Comparison of ENCODE assay signal across 8 cellular contexts in the genomic region with DNA sequence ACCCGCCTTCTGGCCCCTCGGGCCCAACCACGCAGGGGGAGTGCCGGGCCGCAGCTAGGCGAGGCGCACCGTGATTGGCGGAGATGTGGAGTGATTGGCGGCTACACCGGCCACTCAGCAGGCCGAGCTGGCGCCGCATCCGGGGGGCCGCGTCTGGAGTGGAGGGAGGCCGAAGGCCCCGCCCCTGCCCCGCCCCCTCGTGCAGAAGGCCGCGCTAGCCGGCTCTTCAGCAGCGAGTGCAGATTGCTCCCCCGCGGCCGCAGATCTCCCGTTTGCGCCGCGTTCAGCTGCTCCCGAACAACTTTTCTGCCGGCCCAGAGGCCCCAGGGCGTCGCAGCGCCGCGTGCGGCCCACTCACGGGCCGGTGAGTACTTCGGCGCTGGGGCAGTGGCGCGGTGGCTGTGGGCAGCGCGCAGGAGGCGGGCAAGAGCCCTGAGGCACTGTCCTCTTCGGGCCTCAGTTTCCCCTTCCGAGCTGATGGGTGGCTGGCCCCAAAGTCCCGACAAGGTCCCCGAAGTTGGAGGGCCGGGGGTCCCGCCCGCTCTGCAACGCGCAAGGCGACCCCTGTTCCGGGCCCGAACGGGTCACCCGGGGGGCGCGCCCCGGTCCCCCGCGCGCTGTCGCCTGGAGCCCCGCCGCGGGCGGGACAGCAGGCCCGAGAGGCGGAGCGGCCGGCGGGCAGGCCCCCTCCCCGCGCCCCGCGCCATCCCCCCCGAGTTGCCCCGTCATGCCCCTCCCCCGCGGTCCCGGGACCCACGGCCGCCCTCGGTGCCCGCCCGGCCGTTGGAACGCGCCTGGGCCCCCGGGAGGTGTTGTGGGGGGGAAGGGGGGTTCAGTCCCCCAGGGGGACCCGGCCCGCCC. TPM values are rescaled to one million over a fixed set of nuclear protein-coding genes. Genes with fewer than 3 reads are reported as not detected.
A peak's percentile ranks its signal among the peaks of the same experiment; 100 is the strongest.
DNase-seq lines count a peak whose midpoint lies in the region; ATAC-seq and FAIRE-seq lines count a peak whose summit lies in the region.

WFS1 (plus strand) TSS at position 200 of the 861 bp plus-strand sequence. CDS start 7,606 bp downstream, outside the sequence.

- DNase-seq in Ammon's horn (ENCODE audit: low spot score) = peak; percentile 99
- peak; percentile 100 for DNase-seq in GM19239 (ENCODE audit: insufficient read length, low spot score)
- peak; percentile 79 for DNase-seq in NCI-H524 treated with DMSO at 0.1 percent for 48 hours (lab: John Stamatoyannopoulos, UW)
- DNase-seq in activated CD4-positive, alpha-beta T cell treated with anti-CD3 and anti-CD28 coated beads, Interleukin-2, amount 50 U/mL, for 48 hours = peak; percentile 98
- DNase-seq in dermis blood vessel endothelial cell = peak; percentile 99
- peak; percentile 100 for DNase-seq in left lobe of liver (ENCODE audit: low spot score)
- peak; percentile 98 for DNase-seq in stimulated activated CD4-positive, alpha-beta T cell treated with anti-CD3 and anti-CD28 coated beads, Interleukin-2, amount 100 ng/mL, for 24 hours

- ATAC-seq in HG03439 (IDR thresholded peaks at IDR 0.05; ENCODE audit: unreplicated experiment) (peak; percentile 100), left lobe of liver (peak; percentile 98)

- peak; percentile 90 for FAIRE-seq in GM19239 (lab: Jason Lieb, UNC)

RNA-seq across cellular contexts. Expression of gene WFS1, which starts in this region (rescaled TPM):
- 74.7 and 116 TPM in 2 replicates for total RNA-seq in dermis blood vessel endothelial cell
- total RNA-seq in left lobe of liver = 14.3 TPM

Comparison
In these comparisons a context has a peak if more than half of its experiments do, and no peak if none do; other contexts are left out.
1. Peak in every context shown above with its lines: DNase-seq and ATAC-seq.